Comparison of ENCODE assay signal across 1 cellular context in the genomic region with DNA sequence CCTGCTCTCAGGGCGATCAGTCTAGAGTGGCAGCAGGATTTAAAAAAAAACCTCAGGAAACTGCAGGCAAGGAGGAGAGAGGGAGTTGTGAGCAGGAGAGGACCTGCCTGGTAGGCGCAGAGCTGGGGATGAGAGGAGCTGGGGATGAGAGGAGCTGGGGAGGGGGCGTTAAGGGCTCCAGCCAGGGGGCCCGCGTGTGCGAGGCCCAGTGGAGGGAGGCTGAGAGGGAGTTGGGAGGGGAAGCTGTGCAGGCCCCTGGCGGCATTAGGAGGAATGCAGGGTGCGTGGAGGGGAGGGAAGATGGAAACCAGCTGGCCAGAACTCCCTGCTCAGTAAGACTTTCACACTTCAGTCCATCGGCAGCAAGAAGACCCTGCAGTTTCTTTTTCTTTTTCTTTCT.
TF ChIP-seq lines count a peak whose summit lies in the region.

No MANE protein-coding gene starts in this region.

TF ChIP-seq in H1, 55 proteins besides CTCF, POLR2A, EP300 and RAD21 (continued from another document):
- TF ChIP-seq RNF2 (IDR thresholded peaks at IDR 0.05; ENCODE audit: borderline replicate concordance, low read depth, low read length, missing control alignments, poor library complexity, severe bottlenecking) (no peak), MAFK (IDR thresholded peaks at IDR 0.05; ENCODE audit: low read depth, low read length) (no peak), RFX5 (IDR thresholded peaks at IDR 0.05; ENCODE audit: borderline replicate concordance, low read depth, low read length) (no peak), RXRA (IDR thresholded peaks at IDR 0.05; ENCODE audit: insufficient read depth, low read depth, low read length) (no peak), KDM1A (IDR thresholded peaks at IDR 0.05; ENCODE audit: borderline replicate concordance, low read length) (no peak), HDAC2 (IDR thresholded peaks at IDR 0.05; ENCODE audit: borderline replicate concordance in 1 of 2, low read depth in 2 of 2, low read length in 2 of 2) (no peak), EGR1 (IDR thresholded peaks at IDR 0.05; ENCODE audit: borderline replicate concordance, low read depth, low read length) (no peak)
